8 cellular contexts compared by ENCODE assay signal in genomic region chr22:20506543-20507252, GRCh38. TPM values are rescaled to one million over a fixed set of nuclear protein-coding genes. Genes with fewer than 3 reads are reported as not detected.
DNase-seq lines count a peak whose midpoint lies in the region; ATAC-seq and TF ChIP-seq lines count a peak whose summit lies in the region.

No MANE protein-coding gene starts in this region.

- H3K9ac ChIP-seq in duodenal mucosa (ENCODE audit: low read depth in 1 of 2, low read length in 2 of 2): peak overlapping the region; percentile 85 to 95
- peak overlapping the region; percentile 91 for H3K9ac ChIP-seq in neural cell (ENCODE audit: low read length)

- peak overlapping the region; percentile 97 for H3K4me2 ChIP-seq in neural cell (ENCODE audit: low read length)

- CTCF ChIA-PET in BJ (lab: Yijun Ruan, JAX): interaction anchor here (1.0 to 1.9 kb wide), 3 partner anchors 10 to 88 kb away, joined by 3 to 6 read pairs (median 4); no protein-coding TSS in a partner anchor

- no peaks in the 10 kb centered on the region for H3K9me2 ChIP-seq in neural cell (ENCODE audit: insufficient read depth, low read length)

- TF ChIP-seq RAD21 in neural cell (conservative IDR thresholded peaks at IDR 0.05): no peak

- POLR2A ChIA-PET in BJ (lab: Charles Lee): no interaction called here

- peak overlapping the region; percentile 87 for H3K4me3 ChIP-seq in BJ (ENCODE audit: low read depth, low read length)
- H3K4me3 ChIP-seq in NB4 (ENCODE audit: low read depth, low read length): peak overlapping the region; percentile 91
- peak overlapping the region; percentile 98 for H3K4me3 ChIP-seq in duodenal mucosa (ENCODE audit: low read depth in 1 of 2, low read length in 2 of 2)
- peak overlapping the region; percentile 92 for H3K4me3 ChIP-seq in neural cell (ENCODE audit: low read length)

- H3K79me2 ChIP-seq in neural cell (replicated peaks; ENCODE audit: insufficient read depth, low read length): peaks cover 30% of the 10 kb centered on the region

- no peaks in the 10 kb centered on the region for H3F3A ChIP-seq in neural cell (ENCODE audit: insufficient read depth, low read length, poor library complexity, severe bottlenecking)

- TF ChIP-seq POLR2A in NB4 (IDR thresholded peaks at IDR 0.05; ENCODE audit: extremely low read depth, insufficient read length): no peak

- H3K9me3 ChIP-seq in duodenal mucosa (ENCODE audit: control insufficient read depth in 1 of 2, low read length in 2 of 2) (no peaks in the 10 kb centered on the region), neural cell (ENCODE audit: low read length) (no peaks in the 10 kb centered on the region)

- peaks cover 39 to 48% of the 10 kb centered on the region in 2 donors for H3K4me1 ChIP-seq in duodenal mucosa (ENCODE audit: control insufficient read depth in 1 of 2, insufficient read depth in 2 of 2, low read length in 2 of 2)

- no peak for ATAC-seq in HG03432 (IDR thresholded peaks at IDR 0.05; ENCODE audit: unreplicated experiment)

- DNase-seq in BJ (ENCODE audit: low read depth) (no peak), NB4 (ENCODE audit: low read depth) (no peak), NCI-H1105 treated with DMSO at 0.1 percent for 48 hours (lab: John Stamatoyannopoulos, UW) (no peak), DMS153 treated with DMSO at 0.1 percent for 48 hours (lab: John Stamatoyannopoulos, UW; ENCODE audit: unreplicated experiment) (no peak), cerebellum (ENCODE audit: low spot score) (no peak)

- peak overlapping the region; percentile 92 for H2AFZ ChIP-seq in neural cell (ENCODE audit: low read depth, low read length)

- no peak for TF ChIP-seq CTCF in BJ (IDR thresholded peaks at IDR 0.05; ENCODE audit: insufficient read depth, low read depth, low read length)
- no peak for TF ChIP-seq CTCF in NB4 (IDR thresholded peaks at IDR 0.05; ENCODE audit: low read depth, low read length)
- TF ChIP-seq CTCF in neural cell (IDR thresholded peaks at IDR 0.05; ENCODE audit: poor library complexity, severe bottlenecking): no peak

- H3K36me3 ChIP-seq in BJ (ENCODE audit: control insufficient read depth, insufficient read depth, low read length) (peaks cover 1% of the 10 kb centered on the region; the same call in 1 of the 2 replicates), duodenal mucosa (ENCODE audit: control insufficient read depth in 1 of 2, insufficient read depth in 2 of 2, low read length in 2 of 2) (peaks cover 0 to 2% of the 10 kb centered on the region in 2 donors), neural cell (ENCODE audit: insufficient read depth, low read length) (no peaks in the 10 kb centered on the region)

- H4K20me1 ChIP-seq in neural cell (ENCODE audit: insufficient read depth): no peaks in the 10 kb centered on the region

- no peak for TF ChIP-seq EP300 in neural cell (conservative IDR thresholded peaks at IDR 0.05; ENCODE audit: poor library complexity, severe bottlenecking)

- H3K27ac ChIP-seq in duodenal mucosa (ENCODE audit: low read depth, low read length) (no peak overlapping the region), neural cell (ENCODE audit: low read length) (peak overlapping the region; percentile 89)

- H3K27me3 ChIP-seq in BJ (ENCODE audit: control insufficient read depth, insufficient read depth, low read length) (no peaks in the 10 kb centered on the region), duodenal mucosa (ENCODE audit: control insufficient read depth in 1 of 2, insufficient read depth in 2 of 2, low read length in 2 of 2) (no peaks in the 10 kb centered on the region), neural cell (ENCODE audit: insufficient read depth, low read depth, low read length) (no peaks in the 10 kb centered on the region)

TF ChIP-seq in neural cell, 6 proteins besides CTCF, POLR2A, EP300 and RAD21:
- no peak for TF ChIP-seq TAF1 (IDR thresholded peaks at IDR 0.05; ENCODE audit: low read depth)
- TF ChIP-seq MXI1 (conservative IDR thresholded peaks at IDR 0.05; ENCODE audit: poor library complexity, severe bottlenecking): no peak
- TF ChIP-seq REST (IDR thresholded peaks at IDR 0.05; ENCODE audit: borderline replicate concordance): no peak
- TF ChIP-seq POLR2AphosphoS5 (IDR thresholded peaks at IDR 0.05): no peak
- no peak for TF ChIP-seq SMC3 (conservative IDR thresholded peaks at IDR 0.05; ENCODE audit: poor library complexity)
- TF ChIP-seq EZH2 (IDR thresholded peaks at IDR 0.05; ENCODE audit: borderline replicate concordance, insufficient read depth, low read length, poor library complexity, severe bottlenecking): no peak

RNA-seq across cellular contexts. Expression of gene MED15, which starts 0.7 kb away (rescaled TPM):
- polyA plus RNA-seq in BJ (2011; rRNA removed) (24.2 and 42.7 TPM in 2 replicates), neural cell (13.2 and 17.9 TPM in 2 replicates)
- 55.9 and 67.4 TPM in 2 replicates for polyA minus RNA-seq in BJ (2011; rRNA and poly(A)+ RNA removed)
- 20.7 and 32.9 TPM in 2 replicates for polyA minus RNA-seq in neural cell
- 36.7 TPM for total RNA-seq in cerebellum

RNA-seq across cellular contexts. Expression of gene KLHL22, which starts 11.1 kb away (rescaled TPM):
- polyA plus RNA-seq in BJ (2011; rRNA removed) (27.0 and 34.0 TPM in 2 replicates), neural cell (59.5 and 68.6 TPM in 2 replicates)
- 24.8 and 32.0 TPM in 2 replicates for polyA minus RNA-seq in BJ (2011; rRNA and poly(A)+ RNA removed)
- 63.3 and 70.8 TPM in 2 replicates for polyA minus RNA-seq in neural cell
- total RNA-seq in cerebellum: 53.0 TPM
